14 cellular contexts compared by ENCODE assay signal in the genomic region with DNA sequence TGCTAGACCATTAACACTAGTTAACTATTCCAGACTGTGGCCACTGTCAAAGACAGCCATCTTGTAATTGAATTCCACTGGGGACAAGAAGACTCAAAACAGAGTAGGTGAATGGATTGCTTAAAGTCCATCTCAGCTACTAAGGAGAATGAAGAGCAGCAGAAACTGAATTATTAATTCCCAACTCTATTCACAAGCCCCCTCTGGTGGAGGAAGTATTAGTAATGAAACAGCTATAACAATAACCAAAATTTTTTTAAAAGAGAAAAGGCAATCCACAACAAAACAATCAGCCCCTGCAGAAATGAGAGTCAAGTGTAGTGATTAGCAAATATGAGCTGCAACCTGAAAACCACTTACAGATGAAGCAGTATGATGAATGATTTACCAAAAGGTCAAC.
DNase-seq lines count a peak whose midpoint lies in the region; ATAC-seq, FAIRE-seq and TF ChIP-seq lines count a peak whose summit lies in the region.
"Had no signal": no experiment of that assay in that cellular context is flagged by ENCODE, and none has a peak within 500 bp of the region (broad histone marks: within the 10 kb centered on the region; RNA-seq: fewer than 3 reads in every experiment).

No MANE protein-coding gene starts in this region.

- H4K5ac ChIP-seq in mesendoderm (ENCODE audit: low read length), result no peak overlapping the region

- no peaks in the 10 kb centered on the region for H3K79me2 ChIP-seq in GM12878 (ENCODE audit: control insufficient read depth, insufficient read depth, low read length)
- H3K79me2 ChIP-seq in mesendoderm (ENCODE audit: control insufficient read depth, insufficient read depth, low read length), result no peaks in the 10 kb centered on the region

- ATAC-seq in GM12878, result no peak
- ATAC-seq in activated T-cell treated with anti-CD3 and anti-CD28 coated beads, Interleukin-2, amount 50 U/mL, for 4 hours, result no peak
- ATAC-seq: activated naive CD4-positive, alpha-beta T cell treated with anti-CD3 and anti-CD28 coated beads, Interleukin-2, amount 50 U/mL, for 72 hours had no signal

- H3K36me3 Mint-ChIP-seq in activated T-cell treated with anti-CD3 and anti-CD28 coated beads, Interleukin-2, amount 50 U/mL, for 4 hours (ENCODE audit: insufficient read depth), result peaks cover 1% of the 10 kb centered on the region
- H3K36me3 Mint-ChIP-seq: IgD-negative memory B cell had no signal

- H3K4me2 ChIP-seq in GM12878 (ENCODE audit: control insufficient read depth, insufficient read depth) (no peak overlapping the region), mesendoderm (ENCODE audit: low read length) (no peak overlapping the region)

- no peak overlapping the region for H2BK120ac ChIP-seq in mesendoderm (ENCODE audit: low read depth, low read length)

- no peaks in the 10 kb centered on the region for H3K4me1 Mint-ChIP-seq in activated T-cell treated with anti-CD3 and anti-CD28 coated beads, Interleukin-2, amount 50 U/mL, for 4 hours (ENCODE audit: low read depth)

- POLR2A ChIA-PET in GM12878 (lab: Charles Lee), result no interaction called here

- H2AK5ac ChIP-seq in mesendoderm (ENCODE audit: low read length), result no peak overlapping the region

- no peaks in the 10 kb centered on the region for H3K9me3 ChIP-seq in GM12878 (replicated peaks; ENCODE audit: control insufficient read depth, insufficient read depth, low read length)

- TF ChIP-seq CTCF in GM12878 (IDR thresholded peaks at IDR 0.05 in 2 of 3, conservative IDR thresholded peaks at IDR 0.05 in 1 of 3; ENCODE audit: control insufficient read depth in 2 of 3, extremely low read depth in 1 of 3, insufficient read depth in 1 of 3, low read depth in 3 of 3, low read length in 3 of 3), result no peak

- H3K9me3 Mint-ChIP-seq in activated T-cell treated with anti-CD3 and anti-CD28 coated beads, Interleukin-2, amount 50 U/mL, for 4 hours, result peaks cover 8% of the 10 kb centered on the region
- H3K9me3 Mint-ChIP-seq: T-helper 1 cell treated with Interleukin-12 subunit alpha and Interleukin-12 subunit beta and Interleukin-4 antibody, amounts not matched to agents 30 μg/mL and 1 μg/mL, for 36 hours had no signal

- H2BK15ac ChIP-seq in mesendoderm (replicated peaks; ENCODE audit: low read depth), result no peak overlapping the region

- no peak for TF ChIP-seq EP300 in GM12878 (IDR thresholded peaks at IDR 0.05; ENCODE audit: borderline replicate concordance in 1 of 2, control insufficient read depth in 1 of 2, low read depth in 2 of 2, low read length in 2 of 2)

- BruUV-seq in GM12878 (replicated peaks; lab: Mats Ljungman, UMichigan), result no TSS peak

- H3K9ac ChIP-seq in GM12878 (ENCODE audit: control insufficient read depth, insufficient read depth, low read length), result no peak overlapping the region
- no peak overlapping the region for H3K9ac ChIP-seq in mesendoderm (ENCODE audit: low read length)

- H3K27me3 ChIP-seq in GM12878 (replicated peaks in 1 of 2; ENCODE audit: control insufficient read depth in 2 of 2, insufficient read depth in 2 of 2, low read length in 1 of 2) (no peaks in the 10 kb centered on the region), mesendoderm (ENCODE audit: insufficient read depth, low read length, poor library complexity) (no peaks in the 10 kb centered on the region)
- H3K27me3 ChIP-seq: spleen had no signal

- H3K36me3 ChIP-seq in GM12878 (ENCODE audit: control insufficient read depth in 2 of 2, insufficient read depth in 2 of 2, low read length in 1 of 2), result no peaks in the 10 kb centered on the region
- no peaks in the 10 kb centered on the region for H3K36me3 ChIP-seq in mesendoderm (ENCODE audit: control insufficient read depth, insufficient read depth, low read length)
- H3K36me3 ChIP-seq: spleen had no signal

- no peak overlapping the region for H3K18ac ChIP-seq in mesendoderm (ENCODE audit: low read length)

- SMC1A ChIA-PET in GM12878 (lab: Charles Lee; ENCODE audit: uncharacterized antibody, unreplicated experiment), result interaction anchor here (1.5 kb wide), 1 partner anchor 193 kb away, joined by 3 read pairs; no protein-coding TSS in a partner anchor

- RAD21 ChIA-PET in GM12878 (lab: Charles Lee; ENCODE audit: unreplicated experiment), result no interaction called here

- 0 out of 2 replicates have a peak, but pooled peaks have one; percentile 7 for TF ChIP-seq RAD21 in GM12878 (IDR thresholded peaks at IDR 0.05; ENCODE audit: insufficient read depth, low read depth, low read length)

- H3K23ac ChIP-seq in mesendoderm (ENCODE audit: low read length), result no peak overlapping the region

- H3K4me1 ChIP-seq in GM12878 (ENCODE audit: control insufficient read depth, insufficient read depth, low read length) (no peaks in the 10 kb centered on the region), mesendoderm (ENCODE audit: control insufficient read depth, low read depth, low read length) (no peaks in the 10 kb centered on the region)
- H3K4me1 ChIP-seq: spleen had no signal

- H4K8ac ChIP-seq in mesendoderm (ENCODE audit: low read depth, low read length), result no peak overlapping the region

- FAIRE-seq in GM12878 (lab: Jason Lieb, UNC), result no peak

- intact Hi-C loops in GM12878 (cut with micrococcal nuclease; ENCODE audit: unreplicated experiment), result no loop called here

- no peak overlapping the region for H3K4me3 Mint-ChIP-seq in activated T-cell treated with anti-CD3 and anti-CD28 coated beads, Interleukin-2, amount 50 U/mL, for 4 hours
- H3K4me3 Mint-ChIP-seq: IgD-negative memory B cell; T-helper 1 cell treated with Interleukin-12 subunit alpha and Interleukin-12 subunit beta and Interleukin-4 antibody, amounts not matched to agents 30 μg/mL and 1 μg/mL, for 36 hours had no signal

- H4K20me1 ChIP-seq in GM12878 (ENCODE audit: control insufficient read depth, insufficient read depth), result no peaks in the 10 kb centered on the region

- no peak overlapping the region for H3K56ac ChIP-seq in mesendoderm (ENCODE audit: low read length)

- H3K27me3 Mint-ChIP-seq in activated T-cell treated with anti-CD3 and anti-CD28 coated beads, Interleukin-2, amount 50 U/mL, for 4 hours (ENCODE audit: low read depth), result no peaks in the 10 kb centered on the region
- H3K27me3 Mint-ChIP-seq: IgD-negative memory B cell had no signal

- peak; percentile 18 for DNase-seq in DMS53 treated with DMSO at 0.1 percent for 48 hours (lab: John Stamatoyannopoulos, UW; ENCODE audit: unreplicated experiment)
- DNase-seq in NAMALWA (ENCODE audit: low spot score), result peak; percentile 11
- no peak for DNase-seq in GM12878 (ENCODE audit: low read depth, low spot score)
- DNase-seq in mesendoderm, result peak; percentile 14
- no peak for DNase-seq in stimulated activated CD4-positive, alpha-beta T cell treated with anti-CD3 and anti-CD28 coated beads, Interleukin-15, amount 100 ng/mL, for 24 hours
- DNase-seq in KG1 (lab: John Stamatoyannopoulos, UW), result no peak
- DNase-seq in activated T-cell treated with anti-CD3 and anti-CD28 coated beads, Interleukin-2, amount 50 U/mL, for 4 hours, result no peak
- DNase-seq in ecto neural progenitor cell (ENCODE audit: low spot score), result no peak
- DNase-seq: activated CD8-positive, alpha-beta memory T cell treated with anti-CD3 and anti-CD28 coated beads for 24 hours; NCI-H524 treated with DMSO at 0.1 percent for 48 hours; spleen had no signal

- no peak overlapping the region for H2AFZ ChIP-seq in GM12878 (ENCODE audit: control insufficient read depth, low read depth, low read length)

- no peaks in the 10 kb centered on the region for H3K79me1 ChIP-seq in mesendoderm (ENCODE audit: low read length)

- no peak overlapping the region for H2BK5ac ChIP-seq in mesendoderm (ENCODE audit: low read length)

- H3K4ac ChIP-seq in mesendoderm (ENCODE audit: low read depth, low read length), result no peak overlapping the region

- CTCF ChIA-PET in GM12878 (lab: Yijun Ruan, JAX), result interaction anchor here (1.3 kb wide), 1 partner anchor 10 kb away, joined by 4 read pairs; no protein-coding TSS in a partner anchor

- in situ Hi-C loops in GM12878 (cut with MboI), result no loop called here

- H3K4me3 ChIP-seq in GM12878, result no peak overlapping the region
- no peak overlapping the region for H3K4me3 ChIP-seq in mesendoderm (ENCODE audit: low read length)
- H3K4me3 ChIP-seq: spleen had no signal

- H3K27ac ChIP-seq in GM12878 (ENCODE audit: control insufficient read depth, insufficient read depth) (no peak overlapping the region), mesendoderm (ENCODE audit: low read depth, low read length) (no peak overlapping the region)
- H3K27ac ChIP-seq: spleen had no signal

- TF ChIP-seq POLR2A in GM12878 (IDR thresholded peaks at IDR 0.05; ENCODE audit: low read depth, low read length), result no peak

TF ChIP-seq in GM12878, 131 proteins besides CTCF, POLR2A, EP300 and RAD21 (continues in another document):
- TF ChIP-seq DPF2 (IDR thresholded peaks at IDR 0.05), result no peak
- TF ChIP-seq USF2 (IDR thresholded peaks at IDR 0.05; ENCODE audit: borderline replicate concordance, low read depth, low read length), result no peak
- no peak for TF ChIP-seq EGR1 (IDR thresholded peaks at IDR 0.05; ENCODE audit: borderline replicate concordance in 1 of 2, low read depth in 2 of 2, low read length in 2 of 2)
- no peak for TF ChIP-seq YBX1 (IDR thresholded peaks at IDR 0.05)
- no peak for TF ChIP-seq NRF1 (conservative IDR thresholded peaks at IDR 0.05; ENCODE audit: low read depth, low read length)

Comparison
In these comparisons a context has a peak if more than half of its experiments do, and no peak if none do; other contexts are left out.
1. DNase-seq: peak in DMS53 treated with DMSO at 0.1 percent for 48 hours (single experiment), NAMALWA (single experiment) and mesendoderm (single experiment); none in GM12878 (single experiment), stimulated activated CD4-positive, alpha-beta T cell treated with anti-CD3 and anti-CD28 coated beads, Interleukin-15, amount 100 ng/mL, for 24 hours (single experiment), KG1 (single experiment), activated T-cell treated with anti-CD3 and anti-CD28 coated beads, Interleukin-2, amount 50 U/mL, for 4 hours (single experiment) and ecto neural progenitor cell (single experiment).